13 cellular contexts compared by ENCODE assay signal in genomic region chr19:2199215-2199614, GRCh38. TPM values are rescaled to one million over a fixed set of nuclear protein-coding genes. Genes with fewer than 3 reads are reported as not detected.
DNase-seq lines count a peak whose midpoint lies in the region; ATAC-seq and TF ChIP-seq lines count a peak whose summit lies in the region.
"Had no signal": no experiment of that assay in that cellular context is flagged by ENCODE, and none has a peak within 500 bp of the region (broad histone marks: within the 10 kb centered on the region; RNA-seq: fewer than 3 reads in every experiment).

No MANE protein-coding gene starts in this region.

- H3K36me3 Mint-ChIP-seq in effector memory CD8-positive, alpha-beta T cell (ENCODE audit: insufficient read depth) = peaks cover 9% of the 10 kb centered on the region

- no peaks in the 10 kb centered on the region for H3K9me3 Mint-ChIP-seq in effector memory CD8-positive, alpha-beta T cell

- H3K4me1 Mint-ChIP-seq in effector memory CD8-positive, alpha-beta T cell (ENCODE audit: low read depth in 2 of 2) = peaks cover 11 to 16% of the 10 kb centered on the region in 2 donors

- H3K4me3 ChIP-seq in suprapubic skin (no peak overlapping the region), gastroesophageal sphincter (no peak overlapping the region)
- H3K4me3 ChIP-seq: left lung, sigmoid colon had no signal

- H3K4me3 Mint-ChIP-seq in effector memory CD8-positive, alpha-beta T cell = no peak overlapping the region

- no peak for ATAC-seq in effector memory CD8-positive, alpha-beta T cell (replicated peaks)
- ATAC-seq in gastroesophageal sphincter = no peak
- ATAC-seq: left lung had no signal

- H3K4me1 ChIP-seq in suprapubic skin = peaks cover 24% of the 10 kb centered on the region
- peaks cover 0 to 10% (median 0%) of the 10 kb centered on the region in 3 donors for H3K4me1 ChIP-seq in gastroesophageal sphincter
- H3K4me1 ChIP-seq: left lung, sigmoid colon had no signal

- H3K27ac ChIP-seq in suprapubic skin (no peak overlapping the region), gastroesophageal sphincter (no peak overlapping the region)
- H3K27ac ChIP-seq: epithelial cell of prostate, left lung, sigmoid colon had no signal

- no peak for TF ChIP-seq EP300 in suprapubic skin (IDR thresholded peaks at IDR 0.05)
- TF ChIP-seq EP300 in gastroesophageal sphincter (IDR thresholded peaks at IDR 0.05) = no peak

- WGBS in suprapubic skin = 92% methylated on average over 9 of the region's 18 CpGs
- 87% methylated on average over 3 of the region's 18 CpGs; no CpG with 5 or more reads in 1 of the 2 donors for WGBS in gastroesophageal sphincter (ENCODE audit: low coverage in 1 of 2), 2 donors

- TF ChIP-seq CTCF in suprapubic skin (IDR thresholded peaks at IDR 0.05) (no peak), gastroesophageal sphincter (IDR thresholded peaks at IDR 0.05) (peak in 1 of 4 experiments; percentile 32)

- H3K27me3 Mint-ChIP-seq in effector memory CD8-positive, alpha-beta T cell = no peaks in the 10 kb centered on the region

- H3K36me3 ChIP-seq in suprapubic skin = peaks cover 51% of the 10 kb centered on the region
- H3K36me3 ChIP-seq in gastroesophageal sphincter = peaks cover 0 to 89% of the 10 kb centered on the region in 2 donors

- H3K27me3 ChIP-seq in suprapubic skin (no peaks in the 10 kb centered on the region), gastroesophageal sphincter (no peaks in the 10 kb centered on the region)
- H3K27me3 ChIP-seq: left lung, sigmoid colon had no signal

- TF ChIP-seq POLR2A in suprapubic skin (IDR thresholded peaks at IDR 0.05) (no peak), gastroesophageal sphincter (IDR thresholded peaks at IDR 0.05) (no peak)

- DNase-seq in NCI-H2227 (lab: John Stamatoyannopoulos, UW; ENCODE audit: unreplicated experiment) (peak; percentile 43), NCI-H2227 treated with DMSO at 0.1 percent for 48 hours (lab: John Stamatoyannopoulos, UW) (no peak), MV-4-11 (lab: John Stamatoyannopoulos, UW) (peak; percentile 42), retina (peak; percentile 75), suprapubic skin (ENCODE audit: low spot score in 2 of 2) (no peak), SKM-1 (lab: John Stamatoyannopoulos, UW; ENCODE audit: unreplicated experiment) (no peak)
- no peak for DNase-seq in effector memory CD8-positive, alpha-beta T cell
- DNase-seq: activated gamma-delta T cell, left lung, NCI-H524, sigmoid colon had no signal

- H3K27ac Mint-ChIP-seq in effector memory CD8-positive, alpha-beta T cell = peak overlapping the region; percentile 60 to 71

- H3K9me3 ChIP-seq in suprapubic skin (no peaks in the 10 kb centered on the region), gastroesophageal sphincter (no peaks in the 10 kb centered on the region)
- H3K9me3 ChIP-seq: left lung, sigmoid colon had no signal

RNA-seq across cellular contexts. Expression of gene DOT1L, which starts 35.5 kb away (rescaled TPM):
- total RNA-seq in suprapubic skin (10 to 100 TPM; 21.6 to 36.8 (median 25.7) TPM), gastroesophageal sphincter (10 to 100 TPM in 2 of 4 donors, 1 to 10 TPM in 2; 4.4 to 12.8 (median 10.2) TPM)

RNA-seq across cellular contexts. Expression of gene PLEKHJ1, which starts 36.9 kb away (rescaled TPM):
- total RNA-seq in suprapubic skin (10 to 100 TPM; 36.1 to 78.0 (median 62.9) TPM), gastroesophageal sphincter (10 to 100 TPM; 41.6 to 56.7 (median 51.7) TPM)

RNA-seq across cellular contexts. Expression of gene SF3A2, which starts 37.4 kb away (rescaled TPM):
- total RNA-seq in suprapubic skin (100 to 1,000 TPM in 1 of 4 donors, 10 to 100 TPM in 3; 48.0 to 103 (median 64.8) TPM), gastroesophageal sphincter (10 to 100 TPM; 27.5 to 40.3 (median 37.4) TPM)

RNA-seq across cellular contexts. Expression of gene AP3D1, which starts 47.8 kb away (rescaled TPM):
- total RNA-seq in suprapubic skin (10 to 100 TPM; 65.4 to 99.4 (median 85.4) TPM), gastroesophageal sphincter (100 to 1,000 TPM in 1 of 4 donors, 10 to 100 TPM in 3; 69.9 to 132 (median 73.8) TPM)

RNA-seq across cellular contexts. Expression of gene AMH, which starts 49.9 kb away (rescaled TPM):
- total RNA-seq in suprapubic skin (1 to 10 TPM; 1.7 to 4.3 (median 3.0) TPM), gastroesophageal sphincter (1 to 10 TPM in 1 of 4 donors, under 1 TPM in 3; 0.23 to 1.2 (median 0.47) TPM)

Comparison
In these comparisons a context has a peak if more than half of its experiments do, and no peak if none do; other contexts are left out.
1. DNase-seq: peak in NCI-H2227 (single experiment), MV-4-11 (single experiment) and retina (single experiment); none in NCI-H2227 treated with DMSO at 0.1 percent for 48 hours (single experiment), effector memory CD8-positive, alpha-beta T cell (0 of 3), suprapubic skin (0 of 2) and SKM-1 (single experiment).